2 cellular contexts compared by ENCODE assay signal in the genomic region with DNA sequence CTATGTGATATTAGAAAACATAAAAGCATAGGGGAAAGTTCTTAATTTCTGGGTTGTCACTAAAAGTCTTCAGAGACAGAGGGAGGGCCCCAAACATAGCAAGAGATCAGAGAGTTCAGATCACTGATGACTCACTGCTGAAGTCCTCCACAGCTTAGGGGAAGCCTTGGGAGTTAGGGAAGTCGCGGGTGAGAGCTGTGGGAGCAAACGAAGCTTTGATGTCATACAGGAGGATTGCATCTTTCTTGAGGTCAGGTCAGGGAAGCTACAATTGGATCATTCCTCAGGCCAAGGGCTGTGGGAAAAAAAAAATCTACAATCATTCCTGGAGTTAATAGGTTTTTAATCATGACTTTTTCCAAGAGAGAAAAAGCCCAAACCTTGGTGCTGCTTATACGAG.
A peak's percentile ranks its signal among the peaks of the same experiment; 100 is the strongest.
TF ChIP-seq lines count a peak whose summit lies in the region.

No MANE protein-coding gene starts in this region.

TF ChIP-seq in IMR-90, 13 proteins besides CTCF, POLR2A, EP300 and RAD21:
- TF ChIP-seq RFX5 (IDR thresholded peaks at IDR 0.05; ENCODE audit: low read depth, low read length) (no peak), CHD1 (IDR thresholded peaks at IDR 0.05; ENCODE audit: low read depth, low read length) (no peak), USF2 (IDR thresholded peaks at IDR 0.05; ENCODE audit: low read depth, low read length) (no peak), NFE2L2 (IDR thresholded peaks at IDR 0.05; ENCODE audit: low read depth, low read length) (no peak), SMC3 (IDR thresholded peaks at IDR 0.05; ENCODE audit: low read depth, low read length) (no peak), CEBPB (IDR thresholded peaks at IDR 0.05; ENCODE audit: low read depth, low read length) (peak; percentile 90), MAFK (IDR thresholded peaks at IDR 0.05; ENCODE audit: low read depth, low read length) (no peak), MXI1 (IDR thresholded peaks at IDR 0.05; ENCODE audit: borderline replicate concordance, low read depth, low read length) (no peak), FOS (IDR thresholded peaks at IDR 0.05; ENCODE audit: low read depth, low read length) (peak; percentile 95), BHLHE40 (IDR thresholded peaks at IDR 0.05; ENCODE audit: low read depth, low read length) (peak; percentile 45; the same call in 1 of the 2 replicates), RCOR1 (IDR thresholded peaks at IDR 0.05; ENCODE audit: insufficient replicate concordance, low read length) (no peak), MAZ (IDR thresholded peaks at IDR 0.05; ENCODE audit: borderline replicate concordance, low read depth, low read length) (peak; percentile 19; the same call in 1 of the 2 replicates)
- TF ChIP-seq, protein P1, sequence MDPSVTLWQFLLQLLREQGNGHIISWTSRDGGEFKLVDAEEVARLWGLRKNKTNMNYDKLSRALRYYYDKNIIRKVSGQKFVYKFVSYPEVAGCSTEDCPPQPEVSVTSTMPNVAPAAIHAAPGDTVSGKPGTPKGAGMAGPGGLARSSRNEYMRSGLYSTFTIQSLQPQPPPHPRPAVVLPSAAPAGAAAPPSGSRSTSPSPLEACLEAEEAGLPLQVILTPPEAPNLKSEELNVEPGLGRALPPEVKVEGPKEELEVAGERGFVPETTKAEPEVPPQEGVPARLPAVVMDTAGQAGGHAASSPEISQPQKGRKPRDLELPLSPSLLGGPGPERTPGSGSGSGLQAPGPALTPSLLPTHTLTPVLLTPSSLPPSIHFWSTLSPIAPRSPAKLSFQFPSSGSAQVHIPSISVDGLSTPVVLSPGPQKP (IDR thresholded peaks at IDR 0.05; ENCODE audit: borderline replicate concordance, low read depth, low read length), result no peak

TF ChIP-seq in HepG2, 621 proteins besides CTCF, POLR2A, EP300 and RAD21:
- TF ChIP-seq ZBTB21 (CRISPR knock-in tag; IDR thresholded peaks at IDR 0.05) (0 out of 2 replicates have a peak, but pooled peaks have one; percentile 14), MIER2 (CRISPR knock-in tag; IDR thresholded peaks at IDR 0.05) (no peak)
